15 cellular contexts compared by ENCODE assay signal in the genomic region with DNA sequence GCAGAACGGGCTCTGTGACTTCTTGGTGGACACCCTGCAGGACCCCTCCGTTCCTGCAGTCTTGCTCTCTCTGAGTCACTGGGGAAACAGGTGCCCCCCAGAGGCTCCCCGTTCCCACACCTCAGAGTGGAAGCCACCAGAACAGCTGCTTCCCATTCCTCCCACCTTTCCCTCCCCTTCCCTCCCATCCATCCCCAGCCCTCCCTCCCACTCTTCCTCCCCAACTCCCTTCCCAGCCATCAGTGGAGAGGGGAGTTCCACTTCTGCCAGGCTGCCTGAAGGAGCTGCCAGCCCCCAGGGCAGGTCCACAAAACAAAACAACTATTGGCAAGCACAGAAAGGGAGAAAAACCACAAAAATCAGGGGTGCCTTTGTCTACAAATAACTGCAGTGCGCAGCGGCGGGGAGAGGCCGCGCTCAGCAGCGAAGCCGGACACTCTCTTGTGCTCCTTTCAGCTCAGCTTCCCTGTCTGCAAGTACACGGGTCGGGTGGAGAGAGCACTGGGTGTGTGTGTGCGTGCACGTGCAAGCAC. TPM values are rescaled to one million over a fixed set of nuclear protein-coding genes. Genes with fewer than 3 reads are reported as not detected.
DNase-seq lines count a peak whose midpoint lies in the region; ATAC-seq, FAIRE-seq and TF ChIP-seq lines count a peak whose summit lies in the region.
"Had no signal": no experiment of that assay in that cellular context is flagged by ENCODE, and none has a peak within 500 bp of the region (broad histone marks: within the 10 kb centered on the region; RNA-seq: fewer than 3 reads in every experiment).

No MANE protein-coding gene starts in this region.

- H3K27ac ChIP-seq in IMR-90 (ENCODE audit: insufficient read depth, low read length): no peak overlapping the region
- H3K27ac ChIP-seq in neural progenitor cell: no peak overlapping the region
- no peak overlapping the region for H3K27ac ChIP-seq in esophagus muscularis mucosa (replicated peaks in 1 of 4)
- H3K27ac ChIP-seq: A549 had no signal

- H3K27ac Mint-ChIP-seq in WTC11 (peak overlapping the region; percentile 89), neural progenitor cell (peak overlapping the region; percentile 81)
- H3K27ac Mint-ChIP-seq: CD8-positive, alpha-beta T cell; IgD-negative memory B cell had no signal

- no peaks in the 10 kb centered on the region for H3K27me3 Mint-ChIP-seq in WTC11 (ENCODE audit: low read depth)
- peaks cover 2% of the 10 kb centered on the region for H3K27me3 Mint-ChIP-seq in neural progenitor cell (ENCODE audit: insufficient read depth, low read depth)
- H3K27me3 Mint-ChIP-seq: IgD-negative memory B cell had no signal

- H3K79me1 ChIP-seq in IMR-90 (ENCODE audit: low read depth in 1 of 2, low read length in 2 of 2): no peaks in the 10 kb centered on the region

- no TSS peak for BruUV-seq in IMR-90 (replicated peaks; lab: Mats Ljungman, UMichigan)

- no peak overlapping the region for H4K8ac ChIP-seq in IMR-90 (ENCODE audit: low read depth in 2 of 2, low read length in 2 of 2)

- no peak for TF ChIP-seq EP300 in esophagus muscularis mucosa (IDR thresholded peaks at IDR 0.05)

- no peak overlapping the region for H3K18ac ChIP-seq in IMR-90 (ENCODE audit: low read depth, low read length)

- TF ChIP-seq CTCF in IMR-90 (conservative IDR thresholded peaks at IDR 0.05; ENCODE audit: low read depth, low read length): no peak
- no peak for TF ChIP-seq CTCF in WTC11 (IDR thresholded peaks at IDR 0.05)
- no peak for TF ChIP-seq CTCF in neural progenitor cell (IDR thresholded peaks at IDR 0.05)
- TF ChIP-seq CTCF in esophagus muscularis mucosa (IDR thresholded peaks at IDR 0.05): no peak

- POLR2A ChIA-PET in IMR-90 (lab: Charles Lee; ENCODE audit: unreplicated experiment): no interaction called here
- POLR2A ChIA-PET in WTC11 (lab: Charles Lee): no interaction called here

- H3K4me2 ChIP-seq in IMR-90 (ENCODE audit: low read depth, low read length) (no peak overlapping the region), neural progenitor cell (no peak overlapping the region)
- H3K4me2 ChIP-seq: A549 had no signal

- H3K9me1 ChIP-seq in IMR-90 (ENCODE audit: insufficient read depth, low read length): no peaks in the 10 kb centered on the region

- no peak overlapping the region for H3K4me3 Mint-ChIP-seq in WTC11
- no peak overlapping the region for H3K4me3 Mint-ChIP-seq in neural progenitor cell
- H3K4me3 Mint-ChIP-seq: CD14-positive monocyte; CD8-positive, alpha-beta T cell; IgD-negative memory B cell had no signal

- no peak overlapping the region for H2BK120ac ChIP-seq in IMR-90 (ENCODE audit: low read depth, low read length)

- H3K4me3 ChIP-seq in IMR-90 (ENCODE audit: insufficient read depth, low read depth, low read length) (no peak overlapping the region), neural progenitor cell (no peak overlapping the region), esophagus muscularis mucosa (no peak overlapping the region)
- H3K4me3 ChIP-seq: A549 had no signal

- H3K9me3 Mint-ChIP-seq in WTC11 (no peaks in the 10 kb centered on the region), neural progenitor cell (peaks cover 18% of the 10 kb centered on the region)
- H3K9me3 Mint-ChIP-seq: CD8-positive, alpha-beta T cell; IgD-negative memory B cell had no signal

- no peak overlapping the region for H2BK15ac ChIP-seq in IMR-90 (ENCODE audit: low read depth, low read length)

- no peak overlapping the region for H3K4ac ChIP-seq in IMR-90 (ENCODE audit: low read depth, low read length)

- H2BK5ac ChIP-seq in IMR-90 (ENCODE audit: low read depth, low read length, poor library complexity, severe bottlenecking): no peak overlapping the region

- intact Hi-C loops in IMR-90 (cut with micrococcal nuclease) (no loop called here), esophagus muscularis mucosa (cut with DNase I) (no loop called here)

- no peak overlapping the region for H2AK5ac ChIP-seq in IMR-90 (ENCODE audit: low read depth, low read length)

- no peaks in the 10 kb centered on the region for H3K79me2 ChIP-seq in neural progenitor cell (ENCODE audit: low read depth)

- H2AK9ac ChIP-seq in IMR-90 (replicated peaks; ENCODE audit: low read depth, low read length, poor library complexity): no peak overlapping the region

- H3K4me1 ChIP-seq in IMR-90 (ENCODE audit: control insufficient read depth, insufficient read depth, low read length): no peaks in the 10 kb centered on the region
- no peaks in the 10 kb centered on the region for H3K4me1 ChIP-seq in neural progenitor cell
- H3K4me1 ChIP-seq in esophagus muscularis mucosa: peaks cover 0 to under 1% (median under 1%) of the 10 kb centered on the region in 4 donors
- H3K4me1 ChIP-seq: A549, Caco-2 had no signal

- H3K4me1 Mint-ChIP-seq in WTC11 (no peaks in the 10 kb centered on the region), neural progenitor cell (no peaks in the 10 kb centered on the region)
- H3K4me1 Mint-ChIP-seq: CD14-positive monocyte, IgD-negative memory B cell had no signal

- in situ Hi-C loops in IMR-90 (cut with MboI; ENCODE audit: low sequenced_read_pairs): no loop called here

- ATAC-seq in IMR-90 (ENCODE audit: low read depth) (no peak), WTC11 (no peak)
- ATAC-seq: CD8-positive, alpha-beta T cell had no signal

- TF ChIP-seq POLR2A in IMR-90 (IDR thresholded peaks at IDR 0.05; ENCODE audit: low read depth, low read length): no peak
- TF ChIP-seq POLR2A in GM12892 (IDR thresholded peaks at IDR 0.05; ENCODE audit: low read depth, low read length): no peak
- no peak for TF ChIP-seq POLR2A in esophagus muscularis mucosa (IDR thresholded peaks at IDR 0.05; ENCODE audit: low read depth)

- no peak overlapping the region for H4K91ac ChIP-seq in IMR-90 (ENCODE audit: insufficient read depth, low read depth, low read length)

- no peak for FAIRE-seq in GM12892 (lab: Jason Lieb, UNC)
- FAIRE-seq: A549, GM19239 had no signal

- no peak overlapping the region for H2AFZ ChIP-seq in IMR-90 (replicated peaks; ENCODE audit: low read length, poor library complexity)
- no peak overlapping the region for H2AFZ ChIP-seq in neural progenitor cell (replicated peaks)

- H3K27me3 ChIP-seq in IMR-90 (ENCODE audit: control insufficient read depth, insufficient read depth, low read length) (no peaks in the 10 kb centered on the region; the same call in 1 of the 2 replicates), neural progenitor cell (no peaks in the 10 kb centered on the region), esophagus muscularis mucosa (no peaks in the 10 kb centered on the region)

- dilution Hi-C loops in IMR-90 (cut with HindIII; ENCODE audit: low sequenced_read_pairs, unreplicated experiment): no loop called here

- H4K20me1 ChIP-seq in IMR-90 (ENCODE audit: insufficient read depth, low read length) (no peaks in the 10 kb centered on the region), neural progenitor cell (ENCODE audit: low read depth) (no peaks in the 10 kb centered on the region)

- H3K9ac ChIP-seq in IMR-90 (ENCODE audit: low read depth, low read length) (no peak overlapping the region), neural progenitor cell (no peak overlapping the region)

- H3K23ac ChIP-seq in IMR-90 (ENCODE audit: low read depth, low read length): no peak overlapping the region

- CTCF ChIA-PET in IMR-90 (lab: Yijun Ruan, JAX) (no interaction called here), WTC11 (lab: Charles Lee) (interaction anchor here (0.6 to 1.4 kb wide), 2 partner anchors 36 to 150 kb away, joined by 3 read pairs; no protein-coding TSS in a partner anchor)

- peaks cover 2% of the 10 kb centered on the region; the same call in 1 of the 2 replicates for H3K9me3 ChIP-seq in IMR-90 (ENCODE audit: control insufficient read depth, insufficient read depth, low read length)
- H3K9me3 ChIP-seq in neural progenitor cell (ENCODE audit: low read depth): no peaks in the 10 kb centered on the region
- H3K9me3 ChIP-seq in esophagus muscularis mucosa: peaks cover 0 to 2% (median 0%) of the 10 kb centered on the region in 4 donors
- H3K9me3 ChIP-seq: A549, Caco-2 had no signal

- H3K36me3 Mint-ChIP-seq in WTC11 (peaks cover 10% of the 10 kb centered on the region), neural progenitor cell (peaks cover 4% of the 10 kb centered on the region)
- H3K36me3 Mint-ChIP-seq: IgD-negative memory B cell had no signal

- 54% methylated on average over 5 of the region's 14 CpGs; no CpG with 5 or more reads in 1 of the 2 experiments for WGBS in IMR-90 (ENCODE audit: extremely low coverage in 2 of 2, insufficient read length in 1 of 2), 2 experiments
- 72% methylated on average over 12 of the region's 14 CpGs for WGBS in esophagus muscularis mucosa

- DNase-seq in IMR-90 (no peak), WTC11 (ENCODE audit: low spot score) (no peak), foreskin melanocyte (peak; percentile 51), neural progenitor cell (ENCODE audit: low spot score) (no peak), GM12892 (ENCODE audit: insufficient read length) (no peak), esophagus muscularis mucosa (ENCODE audit: extremely low spot score) (no peak)
- DNase-seq in stimulated activated CD4-positive, alpha-beta T cell treated with anti-CD3 and anti-CD28 coated beads, Interleukin-4, amount 100 ng/mL, for 4 hours: no peak
- DNase-seq: Caco-2; CD8-positive, alpha-beta T cell; DND-41; GDM1 had no signal

- TF ChIP-seq RAD21 in IMR-90 (IDR thresholded peaks at IDR 0.05; ENCODE audit: low read length): no peak

- no peaks in the 10 kb centered on the region for H3F3A ChIP-seq in neural progenitor cell (ENCODE audit: low read depth)

- H3K36me3 ChIP-seq in IMR-90 (ENCODE audit: control insufficient read depth, insufficient read depth, low read length) (peaks cover 10% of the 10 kb centered on the region), neural progenitor cell (no peaks in the 10 kb centered on the region), esophagus muscularis mucosa (peaks cover 0 to 39% (median 22%) of the 10 kb centered on the region in 4 donors)

- H3K14ac ChIP-seq in IMR-90 (replicated peaks; ENCODE audit: low read depth, low read length): no peak overlapping the region

- no peak overlapping the region for H3K56ac ChIP-seq in IMR-90 (ENCODE audit: extremely low read depth, insufficient read depth, low read length)

- H4K5ac ChIP-seq in IMR-90 (ENCODE audit: low read depth, low read length): no peak overlapping the region

- H2BK20ac ChIP-seq in IMR-90 (ENCODE audit: low read depth, low read length): no peak overlapping the region

RNA-seq across cellular contexts. Expression of gene SSR4, which starts 8.1 kb away (rescaled TPM):
- total RNA-seq in IMR-90 (2012; rRNA removed): 118 and 141 TPM in 2 replicates
- polyA plus RNA-seq in IMR-90 (2012; rRNA removed): 480 and 481 TPM in 2 replicates
- polyA plus RNA-seq in IMR-90 (2012; cell fraction: cytosol; rRNA removed): 329 and 598 TPM in 2 replicates
- polyA plus RNA-seq in IMR-90 (2012; cell fraction: nucleus; rRNA removed; ENCODE audit: low replicate concordance): 171 and 243 TPM in 2 replicates
- 203 to 237 TPM (median 232 TPM) in 3 replicates for total RNA-seq in WTC11 (2021)
- total RNA-seq in neural progenitor cell (ENCODE audit: low replicate concordance): 58.4 and 112 TPM in 2 replicates
- 239 TPM for polyA plus RNA-seq in GM12892 (2012; ENCODE audit: missing spikeins)
- 100 to 1,000 TPM; 100 to 115 (median 109) TPM for total RNA-seq in esophagus muscularis mucosa

RNA-seq across cellular contexts. Expression of gene IDH3G, which starts 8.4 kb away (rescaled TPM):
- total RNA-seq in IMR-90 (2012; rRNA removed): 75.8 and 79.4 TPM in 2 replicates
- polyA plus RNA-seq in IMR-90 (2012; rRNA removed): 85.7 and 95.0 TPM in 2 replicates
- 67.0 and 200 TPM in 2 replicates for polyA plus RNA-seq in IMR-90 (2012; cell fraction: cytosol; rRNA removed)
- polyA plus RNA-seq in IMR-90 (2012; cell fraction: nucleus; rRNA removed; ENCODE audit: low replicate concordance): 164 and 364 TPM in 2 replicates
- total RNA-seq in WTC11 (2021): 50.4 to 52.9 TPM (median 52.4 TPM) in 3 replicates
- 40.3 and 50.6 TPM in 2 replicates for total RNA-seq in neural progenitor cell (ENCODE audit: low replicate concordance)
- 33.2 TPM for polyA plus RNA-seq in GM12892 (2012; ENCODE audit: missing spikeins)
- 10 to 100 TPM; 52.3 to 76.3 (median 70.3) TPM for total RNA-seq in esophagus muscularis mucosa

RNA-seq across cellular contexts. Expression of gene SRPK3, which starts 21.7 kb away (rescaled TPM):
- total RNA-seq in IMR-90 (2012; rRNA removed) (0.36 and 0.56 TPM in 2 replicates), WTC11 (2021) (not detected in 3 replicates), neural progenitor cell (ENCODE audit: low replicate concordance) (not detected in 2 replicates), esophagus muscularis mucosa (1 to 10 TPM in 2 of 4 donors, under 1 TPM in 2; 0.52 to 2.2 (median 1.1) TPM)
- polyA plus RNA-seq in IMR-90 (2012; rRNA removed): 0.34 and 0.70 TPM in 2 replicates
- polyA plus RNA-seq in IMR-90 (2012; cell fraction: cytosol; rRNA removed): 0.32 and 1.1 TPM in 2 replicates
- polyA plus RNA-seq in IMR-90 (2012; cell fraction: nucleus; rRNA removed; ENCODE audit: low replicate concordance): 2.9 and 5.6 TPM in 2 replicates
- 0.32 TPM for polyA plus RNA-seq in GM12892 (2012; ENCODE audit: missing spikeins)
- total RNA-seq: Caco-2; CD8-positive, alpha-beta T cell had no signal
- polyA plus RNA-seq: CD14-positive monocyte, IgD-negative memory B cell had no signal

RNA-seq across cellular contexts. Expression of gene PDZD4, which starts 27.8 kb away (rescaled TPM):
- total RNA-seq in IMR-90 (2012; rRNA removed) (under 0.01 and 0.28 TPM in 2 replicates), WTC11 (2021) (120 to 175 TPM (median 161 TPM) in 3 replicates), neural progenitor cell (ENCODE audit: low replicate concordance) (1.9 and 5.2 TPM in 2 replicates), esophagus muscularis mucosa (10 to 100 TPM; 20.0 to 48.4 (median 36.9) TPM)
- 0.34 and 0.38 TPM in 2 replicates for polyA plus RNA-seq in IMR-90 (2012; rRNA removed)
- 0.21 and 0.30 TPM in 2 replicates for polyA plus RNA-seq in IMR-90 (2012; cell fraction: cytosol; rRNA removed)
- 1.8 and 2.2 TPM in 2 replicates for polyA plus RNA-seq in IMR-90 (2012; cell fraction: nucleus; rRNA removed; ENCODE audit: low replicate concordance)
- polyA plus RNA-seq in GM12892 (2012; ENCODE audit: missing spikeins): not detected
- polyA plus RNA-seq: CD14-positive monocyte had no signal

RNA-seq across cellular contexts. Expression of gene PLXNB3, which starts 38.5 kb away (rescaled TPM):
- 0.36 and 1.7 TPM in 2 replicates for total RNA-seq in IMR-90 (2012; rRNA removed)
- polyA plus RNA-seq in IMR-90 (2012; rRNA removed): 22.3 and 26.9 TPM in 2 replicates
- 9.9 and 21.3 TPM in 2 replicates for polyA plus RNA-seq in IMR-90 (2012; cell fraction: cytosol; rRNA removed)
- polyA plus RNA-seq in IMR-90 (2012; cell fraction: nucleus; rRNA removed; ENCODE audit: low replicate concordance): 117 and 388 TPM in 2 replicates
- total RNA-seq in WTC11 (2021): 2.5 to 4.2 TPM (median 2.9 TPM) in 3 replicates
- 0.25 and 0.71 TPM in 2 replicates for total RNA-seq in neural progenitor cell (ENCODE audit: low replicate concordance)
- not detected for polyA plus RNA-seq in GM12892 (2012; ENCODE audit: missing spikeins)
- 10 to 100 TPM in 3 of 4 donors, 1 to 10 TPM in 1; 6.1 to 21.9 (median 17.6) TPM for total RNA-seq in esophagus muscularis mucosa
- polyA plus RNA-seq: CD14-positive monocyte, IgD-negative memory B cell had no signal
